In the genomic region with DNA sequence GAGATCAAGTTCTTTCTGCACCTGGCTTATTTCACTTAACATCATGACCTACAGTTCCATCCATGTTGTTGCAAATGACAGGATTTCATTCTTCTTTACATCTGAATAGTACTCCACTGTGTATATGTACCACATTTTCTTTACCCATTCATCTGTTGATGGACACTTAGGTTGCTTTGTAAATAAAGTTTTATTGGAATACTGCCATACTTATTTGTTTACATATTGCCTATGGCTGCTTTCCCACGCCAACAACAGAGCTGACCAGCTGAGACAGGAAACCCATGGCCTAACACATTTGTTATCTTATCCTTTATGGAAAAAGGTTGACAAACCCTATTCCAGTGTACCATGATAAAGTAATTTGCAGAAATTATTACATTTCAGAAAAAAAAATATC, we compare ENCODE assay signal across 25 cellular contexts.
"Had no signal": no experiment of that assay in that cellular context is flagged by ENCODE, and none has a peak within 500 bp of the region (broad histone marks: within the 10 kb centered on the region; RNA-seq: fewer than 3 reads in every experiment).

No MANE protein-coding gene starts in this region.

- H3K4me3 Mint-ChIP-seq: natural killer cell; nephron; stimulated activated effector memory CD8-positive, alpha-beta T cell treated with anti-CD3 and anti-CD28 coated beads, Interleukin-12 subunit alpha, Interleukin-12 subunit beta, amount 100 ng/mL, for 72 hours; stimulated activated naive B cell treated with anti-CD40 and anti-IgM and Interleukin-4, amounts not matched to agents 10 μg/mL and 1 μg/mL and 100 μg/mL, for 72 hours; stimulated activated naive CD8-positive, alpha-beta T cell treated with anti-CD3 and anti-CD28 coated beads, Interleukin-15, Interleukin-2, amounts not matched to agents 100 ng/mL and 50 ng/mL, for 24 hours had no signal

- H3K4me1 Mint-ChIP-seq: stimulated activated effector memory CD8-positive, alpha-beta T cell treated with anti-CD3 and anti-CD28 coated beads, Interleukin-12 subunit alpha, Interleukin-12 subunit beta, amount 100 ng/mL, for 72 hours had no signal

- H3K9me3 ChIP-seq: neutrophil, pancreas, prostate gland, right lobe of liver, sigmoid colon, stomach, thoracic aorta, thyroid gland, tibial nerve, upper lobe of left lung, vagina had no signal

- H3K27me3 ChIP-seq: neutrophil, pancreas, right lobe of liver, sigmoid colon, stomach, thyroid gland, tibial nerve, upper lobe of left lung, vagina had no signal

- H3K27ac Mint-ChIP-seq: natural killer cell; nephron; stimulated activated effector memory CD8-positive, alpha-beta T cell treated with anti-CD3 and anti-CD28 coated beads, Interleukin-12 subunit alpha, Interleukin-12 subunit beta, amount 100 ng/mL, for 72 hours; stimulated activated naive B cell treated with anti-CD40 and anti-IgM and Interleukin-4, amounts not matched to agents 10 μg/mL and 1 μg/mL and 100 μg/mL, for 72 hours; stimulated activated naive CD8-positive, alpha-beta T cell treated with anti-CD3 and anti-CD28 coated beads, Interleukin-15, Interleukin-2, amounts not matched to agents 100 ng/mL and 50 ng/mL, for 24 hours had no signal

- H3K27ac ChIP-seq: neutrophil, pancreas, prostate gland, right lobe of liver, sigmoid colon, stomach, thoracic aorta, thyroid gland, tibial nerve, upper lobe of left lung, vagina had no signal

- DNase-seq: natural killer cell; nucleus accumbens; pancreas; right cardiac atrium; right lobe of liver; sigmoid colon; small intestine; stimulated activated CD4-positive, alpha-beta T cell treated with anti-CD3 and anti-CD28 coated beads, Interleukin-15, amount 100 ng/mL, for 24 hours; stimulated activated CD4-positive, alpha-beta T cell treated with anti-CD3 and anti-CD28 coated beads, Interleukin-2, amount 100 ng/mL, for 24 hours; stimulated activated CD4-positive, alpha-beta T cell treated with anti-CD3 and anti-CD28 coated beads, Interleukin-2, amount 100 ng/mL, for 48 hours; stimulated activated CD4-positive, alpha-beta T cell treated with anti-CD3 and anti-CD28 coated beads, Interleukin-4, amount 100 ng/mL, for 24 hours; stimulated activated naive B cell treated with anti-CD40 and anti-IgM and Interleukin-4, amounts not matched to agents 10 μg/mL and 1 μg/mL and 100 μg/mL, for 72 hours; stimulated activated naive CD4-positive, alpha-beta T cell treated with Interleukin-2 at 50 U/mL for 16 hours; stomach; thyroid gland; trophoblast cell; upper lobe of left lung had no signal

- H3K9me3 Mint-ChIP-seq: natural killer cell; nephron; stimulated activated effector memory CD8-positive, alpha-beta T cell treated with anti-CD3 and anti-CD28 coated beads, Interleukin-12 subunit alpha, Interleukin-12 subunit beta, amount 100 ng/mL, for 72 hours; stimulated activated naive B cell treated with anti-CD40 and anti-IgM and Interleukin-4, amounts not matched to agents 10 μg/mL and 1 μg/mL and 100 μg/mL, for 72 hours; stimulated activated naive CD8-positive, alpha-beta T cell treated with anti-CD3 and anti-CD28 coated beads, Interleukin-15, Interleukin-2, amounts not matched to agents 100 ng/mL and 50 ng/mL, for 24 hours had no signal

- H3K36me3 Mint-ChIP-seq: natural killer cell; stimulated activated effector memory CD8-positive, alpha-beta T cell treated with anti-CD3 and anti-CD28 coated beads, Interleukin-12 subunit alpha, Interleukin-12 subunit beta, amount 100 ng/mL, for 72 hours; stimulated activated naive B cell treated with anti-CD40 and anti-IgM and Interleukin-4, amounts not matched to agents 10 μg/mL and 1 μg/mL and 100 μg/mL, for 72 hours had no signal

- H3K4me3 ChIP-seq: pancreas, prostate gland, right lobe of liver, sigmoid colon, stomach, thoracic aorta, thyroid gland, tibial nerve, upper lobe of left lung, vagina had no signal

- H3K36me3 ChIP-seq: neutrophil, pancreas, prostate gland, right lobe of liver, sigmoid colon, stomach, thoracic aorta, thyroid gland, tibial nerve, upper lobe of left lung, vagina had no signal

- H3K4me1 ChIP-seq: pancreas, prostate gland, stomach, thyroid gland had no signal
